Comparison of ENCODE assay signal across 18 cellular contexts in the genomic region with DNA sequence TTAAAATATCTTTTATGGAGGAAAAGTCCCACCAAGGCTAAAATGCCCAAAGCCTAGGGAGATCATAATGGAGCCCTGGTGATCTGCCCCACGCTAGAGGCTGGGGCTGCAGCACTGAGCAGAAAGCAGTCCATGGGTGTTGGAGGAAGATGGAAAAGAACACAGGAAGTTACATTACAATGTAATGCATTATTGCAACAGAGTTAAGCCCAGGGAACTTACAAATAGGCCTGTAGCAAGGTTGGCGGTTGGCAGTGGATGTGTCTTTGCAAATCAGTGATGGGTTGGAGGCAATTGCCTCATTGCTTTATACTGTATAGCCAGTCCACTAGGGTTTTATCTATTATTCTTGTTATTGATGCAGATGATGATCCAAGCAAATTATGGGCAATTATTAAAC.
"Had no signal": no experiment of that assay in that cellular context is flagged by ENCODE, and none has a peak within 500 bp of the region (broad histone marks: within the 10 kb centered on the region; RNA-seq: fewer than 3 reads in every experiment).

No MANE protein-coding gene starts in this region.

- H3K9me3 Mint-ChIP-seq: activated CD8-positive, alpha-beta T cell treated with anti-CD3 and anti-CD28 coated beads for 36 hours; T-cell had no signal

- H3K4me1 Mint-ChIP-seq: immature natural killer cell, naive B cell, T-cell had no signal

- H3K27ac ChIP-seq: cardiac muscle cell, coronary artery, right atrium auricular region, suprapubic skin, VCaP had no signal

- ATAC-seq: activated CD8-positive, alpha-beta T cell treated with anti-CD3 and anti-CD28 coated beads for 36 hours; left cardiac atrium; T-cell had no signal

- H3K27ac Mint-ChIP-seq: activated CD8-positive, alpha-beta T cell treated with anti-CD3 and anti-CD28 coated beads for 36 hours; immature natural killer cell; naive B cell; T-cell had no signal

- H3K27me3 ChIP-seq: cardiac muscle cell, right atrium auricular region, suprapubic skin had no signal

- H3K4me3 Mint-ChIP-seq: activated CD8-positive, alpha-beta T cell treated with anti-CD3 and anti-CD28 coated beads for 36 hours; immature natural killer cell; naive B cell; T-cell had no signal

- H3K36me3 ChIP-seq: cardiac muscle cell, right atrium auricular region, suprapubic skin had no signal

- H3K36me3 Mint-ChIP-seq: immature natural killer cell, naive B cell, T-cell had no signal

- DNase-seq: activated CD8-positive, alpha-beta memory T cell treated with anti-CD3 and anti-CD28 coated beads, Interleukin-2, amount 50 U/mL, for 4 hours; activated CD8-positive, alpha-beta T cell treated with anti-CD3 and anti-CD28 coated beads for 36 hours; activated naive CD4-positive, alpha-beta T cell; effector memory CD4-positive, alpha-beta T cell; immature natural killer cell; left cardiac atrium; midbrain; naive B cell; stimulated activated CD4-positive, alpha-beta T cell treated with anti-CD3 and anti-CD28 coated beads, Interleukin-2, amount 100 ng/mL, for 24 hours; stimulated activated naive CD4-positive, alpha-beta T cell treated with Interleukin-2 at 50 U/mL for 16 hours; T-cell; T1000 had no signal

- H3K4me1 ChIP-seq: right atrium auricular region, suprapubic skin had no signal

- H3K4me3 ChIP-seq: cardiac muscle cell, coronary artery, lung, right atrium auricular region, suprapubic skin had no signal

- H3K27me3 Mint-ChIP-seq: activated CD8-positive, alpha-beta T cell treated with anti-CD3 and anti-CD28 coated beads for 36 hours; naive B cell had no signal
